Comparison of ENCODE assay signal across 8 cellular contexts in genomic region chr21:33196956-33197374, GRCh38. TPM values are rescaled to one million over a fixed set of nuclear protein-coding genes. Genes with fewer than 3 reads are reported as not detected.
DNase-seq lines count a peak whose midpoint lies in the region; ATAC-seq and TF ChIP-seq lines count a peak whose summit lies in the region.

No MANE protein-coding gene starts in this region.

- peaks cover 0 to 3% (median 0%) of the 10 kb centered on the region in 7 donors for H3K9me3 Mint-ChIP-seq in CD14-positive monocyte
- no peaks in the 10 kb centered on the region for H3K9me3 Mint-ChIP-seq in activated CD8-positive, alpha-beta T cell treated with anti-CD3 and anti-CD28 coated beads for 36 hours

- peak; percentile 43 for ATAC-seq in HG02885 (IDR thresholded peaks at IDR 0.05; ENCODE audit: poor library complexity, unreplicated experiment)
- ATAC-seq in activated CD8-positive, alpha-beta T cell treated with anti-CD3 and anti-CD28 coated beads for 36 hours, result peak; percentile 46
- ATAC-seq in GM21515 (IDR thresholded peaks at IDR 0.05; ENCODE audit: unreplicated experiment), result no peak

- peaks cover 0 to 8% (median 8%) of the 10 kb centered on the region in 3 donors for H3K27me3 Mint-ChIP-seq in CD14-positive monocyte (ENCODE audit: low read depth in 3 of 3)
- H3K27me3 Mint-ChIP-seq in activated CD8-positive, alpha-beta T cell treated with anti-CD3 and anti-CD28 coated beads for 36 hours, result no peaks in the 10 kb centered on the region

- H3K9ac ChIP-seq in subcutaneous abdominal adipose tissue (ENCODE audit: low read length in 5 of 5), result peak overlapping the region in 1 of 5 donors; percentile 31

- no peaks in the 10 kb centered on the region for H3K9me3 ChIP-seq in esophagus muscularis mucosa
- H3K9me3 ChIP-seq in subcutaneous abdominal adipose tissue (ENCODE audit: control insufficient read depth in 5 of 5, low read length in 5 of 5), result no peaks in the 10 kb centered on the region

- peaks cover 49% of the 10 kb centered on the region for H3K4me1 Mint-ChIP-seq in CD14-positive monocyte
- H3K4me1 Mint-ChIP-seq in activated CD8-positive, alpha-beta T cell treated with anti-CD3 and anti-CD28 coated beads for 36 hours (ENCODE audit: low read depth), result peaks cover 13% of the 10 kb centered on the region

- peaks cover 0 to 2% of the 10 kb centered on the region in 2 donors for H3K36me3 Mint-ChIP-seq in CD14-positive monocyte
- no peaks in the 10 kb centered on the region for H3K36me3 Mint-ChIP-seq in activated CD8-positive, alpha-beta T cell treated with anti-CD3 and anti-CD28 coated beads for 36 hours (ENCODE audit: low read depth)

- WGBS in esophagus muscularis mucosa, result 11% methylated on average over 13 of the region's 13 CpGs

- intact Hi-C loops in CD14-positive monocyte (cut with micrococcal nuclease), result loop anchor here (5.0 to 10.0 kb wide), 8 partner anchors 35 to 362 kb away; partner anchors contain the start of genes IFNGR2 (in 1 of the 2) and OLIG2 (in 1 of the 2)
- intact Hi-C loops in activated CD8-positive, alpha-beta T cell treated with anti-CD3 and anti-CD28 coated beads for 36 hours (cut with micrococcal nuclease), result loop anchor here (5.0 kb wide), 1 partner anchor 365 kb away; no protein-coding TSS in a partner anchor
- intact Hi-C loops in esophagus muscularis mucosa (cut with DNase I), result loop anchor here (2.0 to 5.0 kb wide), 3 partner anchors 160 to 364 kb away; no protein-coding TSS in a partner anchor

- H3K27me3 ChIP-seq in esophagus muscularis mucosa, result no peaks in the 10 kb centered on the region
- H3K27me3 ChIP-seq in subcutaneous abdominal adipose tissue (ENCODE audit: control insufficient read depth in 5 of 5, insufficient read depth in 4 of 5, low read length in 5 of 5), result no peaks in the 10 kb centered on the region

- peak overlapping the region in 4 of 7 donors; percentile 33 to 98 (median 56) for H3K27ac Mint-ChIP-seq in CD14-positive monocyte
- no peak overlapping the region for H3K27ac Mint-ChIP-seq in activated CD8-positive, alpha-beta T cell treated with anti-CD3 and anti-CD28 coated beads for 36 hours

- TF ChIP-seq POLR2A in esophagus muscularis mucosa (IDR thresholded peaks at IDR 0.05; ENCODE audit: low read depth), result no peak

- no peaks in the 10 kb centered on the region for H3K36me3 ChIP-seq in esophagus muscularis mucosa
- no peaks in the 10 kb centered on the region for H3K36me3 ChIP-seq in subcutaneous abdominal adipose tissue (ENCODE audit: control insufficient read depth in 5 of 5, insufficient read depth in 5 of 5, low read length in 5 of 5)

- H3K4me1 ChIP-seq in esophagus muscularis mucosa (peaks cover 15 to 33% (median 29%) of the 10 kb centered on the region in 4 donors), subcutaneous abdominal adipose tissue (ENCODE audit: control insufficient read depth in 5 of 5, insufficient read depth in 5 of 5, low read length in 5 of 5) (peaks cover 5 to 41% (median 34%) of the 10 kb centered on the region in 5 donors)

- no peak overlapping the region for H3K4me3 Mint-ChIP-seq in CD14-positive monocyte
- H3K4me3 Mint-ChIP-seq in activated CD8-positive, alpha-beta T cell treated with anti-CD3 and anti-CD28 coated beads for 36 hours, result no peak overlapping the region

- no peak for TF ChIP-seq EP300 in esophagus muscularis mucosa (IDR thresholded peaks at IDR 0.05)

- CTCF ChIA-PET in activated CD8-positive, alpha-beta T cell treated with anti-CD3 and anti-CD28 coated beads for 36 hours (lab: Charles Lee), result interaction anchor here (0.6 to 4.4 kb wide), 103 partner anchors 8 to 420 kb away, joined by 3 to 70 read pairs (median 4); partner anchors contain the start of genes IFNAR1, IL10RB and OLIG2

- POLR2A ChIA-PET in activated CD8-positive, alpha-beta T cell treated with anti-CD3 and anti-CD28 coated beads for 36 hours (lab: Charles Lee), result interaction anchor here (0.6 to 1.1 kb wide), 3 partner anchors 28 to 249 kb away, joined by 3 to 4 read pairs (median 3); no protein-coding TSS in a partner anchor

- DNase-seq in CD14-positive monocyte (ENCODE audit: low spot score) (no peak), NCI-H748 (lab: John Stamatoyannopoulos, UW; ENCODE audit: unreplicated experiment) (peak; percentile 74), esophagus muscularis mucosa (ENCODE audit: extremely low spot score) (no peak), mucosa of gallbladder (ENCODE audit: low spot score) (peak; percentile 70)
- DNase-seq in activated CD8-positive, alpha-beta T cell treated with anti-CD3 and anti-CD28 coated beads for 36 hours, result peak; percentile 66

- H3K27ac ChIP-seq in esophagus muscularis mucosa (replicated peaks in 1 of 4) (peak overlapping the region; percentile 22 to 71 (median 50)), subcutaneous abdominal adipose tissue (ENCODE audit: low read depth, low read length) (peak overlapping the region; percentile 45)

- TF ChIP-seq CTCF in CD14-positive monocyte (IDR thresholded peaks at IDR 0.05) (peak; percentile 91), esophagus muscularis mucosa (IDR thresholded peaks at IDR 0.05) (peak; percentile 75 to 79 (median 77))
- TF ChIP-seq CTCF in activated CD8-positive, alpha-beta T cell treated with anti-CD3 and anti-CD28 coated beads for 36 hours (IDR thresholded peaks at IDR 0.05), result peak; percentile 88

- peak overlapping the region in 3 of 4 donors; percentile 4 to 28 (median 7) for H3K4me3 ChIP-seq in esophagus muscularis mucosa
- peak overlapping the region in 3 of 5 donors; percentile 16 to 39 (median 31) for H3K4me3 ChIP-seq in subcutaneous abdominal adipose tissue (ENCODE audit: low read depth in 1 of 5, low read length in 5 of 5)

RNA-seq across cellular contexts. Expression of gene IFNAR2, which starts 32.8 kb away (rescaled TPM):
- 10 to 100 TPM; 47.7 to 79.8 TPM for polyA plus RNA-seq in CD14-positive monocyte
- 10 to 100 TPM; 34.3 to 38.6 TPM for total RNA-seq in activated CD8-positive, alpha-beta T cell treated with anti-CD3 and anti-CD28 coated beads for 36 hours
- total RNA-seq in esophagus muscularis mucosa (10 to 100 TPM in 2 of 4 donors, 1 to 10 TPM in 2; 5.3 to 14.6 (median 10.4) TPM), mucosa of gallbladder (31.5 TPM)

Comparison
In these comparisons a context has a peak if more than half of its experiments do, and no peak if none do; other contexts are left out.
1. DNase-seq: peak in NCI-H748 (single experiment), activated CD8-positive, alpha-beta T cell treated with anti-CD3 and anti-CD28 coated beads for 36 hours (single experiment) and mucosa of gallbladder (single experiment); none in CD14-positive monocyte (single experiment) and esophagus muscularis mucosa (single experiment).
2. Peak in every context shown above with its lines, with median percentiles within 50 percentile points of each other: CTCF ChIP-seq.